Comparison of ENCODE assay signal across 18 cellular contexts in genomic region chr6:148265058-148265457, GRCh38.
DNase-seq lines count a peak whose midpoint lies in the region; ATAC-seq, FAIRE-seq and TF ChIP-seq lines count a peak whose summit lies in the region.
"Had no signal": no experiment of that assay in that cellular context is flagged by ENCODE, and none has a peak within 500 bp of the region (broad histone marks: within the 10 kb centered on the region; RNA-seq: fewer than 3 reads in every experiment).

No MANE protein-coding gene starts in this region.

- ATAC-seq in PC-3, result no peak
- no peak for ATAC-seq in HG02588 (IDR thresholded peaks at IDR 0.05; ENCODE audit: unreplicated experiment)
- ATAC-seq in stimulated activated effector memory CD8-positive, alpha-beta T cell treated with anti-CD3 and anti-CD28 coated beads, Interleukin-12 subunit alpha, Interleukin-12 subunit beta, amount 100 ng/mL, for 72 hours, result no peak
- ATAC-seq: GM12878, HepG2 had no signal

- H3K27ac Mint-ChIP-seq in stimulated activated effector memory CD8-positive, alpha-beta T cell treated with anti-CD3 and anti-CD28 coated beads, Interleukin-12 subunit alpha, Interleukin-12 subunit beta, amount 100 ng/mL, for 72 hours, result no peak overlapping the region
- H3K27ac Mint-ChIP-seq: HFFc6 had no signal

- H3K9me2 ChIP-seq in PC-3 (replicated peaks; ENCODE audit: low read length), result no peaks in the 10 kb centered on the region

- H3K4me1 Mint-ChIP-seq in stimulated activated effector memory CD8-positive, alpha-beta T cell treated with anti-CD3 and anti-CD28 coated beads, Interleukin-12 subunit alpha, Interleukin-12 subunit beta, amount 100 ng/mL, for 72 hours, result no peaks in the 10 kb centered on the region

- no peak overlapping the region for H3K4me3 Mint-ChIP-seq in stimulated activated effector memory CD8-positive, alpha-beta T cell treated with anti-CD3 and anti-CD28 coated beads, Interleukin-12 subunit alpha, Interleukin-12 subunit beta, amount 100 ng/mL, for 72 hours
- H3K4me3 Mint-ChIP-seq: HFFc6 had no signal

- H3K36me3 Mint-ChIP-seq in stimulated activated effector memory CD8-positive, alpha-beta T cell treated with anti-CD3 and anti-CD28 coated beads, Interleukin-12 subunit alpha, Interleukin-12 subunit beta, amount 100 ng/mL, for 72 hours, result no peaks in the 10 kb centered on the region

- H2AFZ ChIP-seq in PC-3 (ENCODE audit: low read length), result no peak overlapping the region

- no peaks in the 10 kb centered on the region for H3K79me2 ChIP-seq in PC-3 (ENCODE audit: low read length)

- H3K9me3 Mint-ChIP-seq in stimulated activated effector memory CD8-positive, alpha-beta T cell treated with anti-CD3 and anti-CD28 coated beads, Interleukin-12 subunit alpha, Interleukin-12 subunit beta, amount 100 ng/mL, for 72 hours, result no peaks in the 10 kb centered on the region
- H3K9me3 Mint-ChIP-seq: HFFc6 had no signal

- H3K4me2 ChIP-seq in PC-3 (ENCODE audit: low read length), result no peak overlapping the region

- H3K4me1 ChIP-seq in PC-3 (ENCODE audit: insufficient read depth, low read length) (peaks cover 45% of the 10 kb centered on the region), small intestine (ENCODE audit: control insufficient read depth in 2 of 2, insufficient read depth in 1 of 2, low read depth in 1 of 2, low read length in 1 of 2) (no peaks in the 10 kb centered on the region)

- H3F3A ChIP-seq in PC-3 (ENCODE audit: low read length, unreplicated experiment), result peaks cover 6% of the 10 kb centered on the region

- H3K36me3 ChIP-seq in PC-3 (ENCODE audit: low read depth, low read length) (no peaks in the 10 kb centered on the region), small intestine (ENCODE audit: control insufficient read depth in 2 of 2, insufficient read depth in 2 of 2, low read length in 2 of 2) (no peaks in the 10 kb centered on the region)

- no TSS peak for BruUV-seq in PC-3 (replicated peaks; lab: Mats Ljungman, UMichigan)

- POLR2A ChIA-PET in PC-3 (lab: Charles Lee; ENCODE audit: unreplicated experiment), result no interaction called here

- in situ Hi-C loops in G401 (cut with HindIII; ENCODE audit: low sequenced_read_pairs), result no loop called here

- CTCF ChIA-PET in PC-3 (lab: Charles Lee), result no interaction called here

- H3K9me3 ChIP-seq in PC-3 (ENCODE audit: low read length) (no peaks in the 10 kb centered on the region), small intestine (ENCODE audit: control insufficient read depth, low read depth) (no peaks in the 10 kb centered on the region)

- DNase-seq in ELF-1 (ENCODE audit: low read depth, low spot score), result peak; percentile 67
- DNase-seq in PC-3, result peak; percentile 63
- DNase-seq in islet precursor cell, result peak; percentile 85
- DNase-seq in small intestine, result peak; percentile 16
- no peak for DNase-seq in G401 (ENCODE audit: low spot score)
- no peak for DNase-seq in T-helper 2 cell
- no peak for DNase-seq in stimulated activated effector memory CD8-positive, alpha-beta T cell treated with anti-CD3 and anti-CD28 coated beads, Interleukin-12 subunit alpha, Interleukin-12 subunit beta, amount 100 ng/mL, for 72 hours (ENCODE audit: low spot score in 2 of 2)
- DNase-seq: C1 segment of cervical spinal cord, DMS53, HFFc6, Karpas-422, NCI-H1105 treated with DMSO at 0.1 percent for 48 hours, NCI-H774 had no signal

- H3K4me3 ChIP-seq in PC-3 (ENCODE audit: low read length) (no peak overlapping the region), small intestine (ENCODE audit: low read depth in 1 of 2, low read length in 2 of 2) (no peak overlapping the region)
- H3K4me3 ChIP-seq: GM12878 had no signal

- H3K27ac ChIP-seq in PC-3 (ENCODE audit: low read length), result no peak overlapping the region
- no peak overlapping the region for H3K27ac ChIP-seq in small intestine (ENCODE audit: low read depth in 1 of 2, low read length in 1 of 2)

- no peak overlapping the region for H3K9ac ChIP-seq in PC-3 (ENCODE audit: low read length)

- no peaks in the 10 kb centered on the region for H4K20me1 ChIP-seq in PC-3 (ENCODE audit: low read length)

- H3K27me3 ChIP-seq in PC-3 (ENCODE audit: low read length) (no peaks in the 10 kb centered on the region), small intestine (ENCODE audit: control insufficient read depth in 2 of 2, insufficient read depth in 2 of 2, low read length in 2 of 2) (no peaks in the 10 kb centered on the region)

- TF ChIP-seq CTCF in PC-3 (conservative IDR thresholded peaks at IDR 0.05; ENCODE audit: low read depth, low read length), result no peak

- 24 to 64% (median 36%) methylated on average over 2 of the region's 2 CpGs for WGBS in small intestine, 3 donors

- no peak for FAIRE-seq in small intestine (lab: Jason Lieb, UNC)
- FAIRE-seq: A204.1, GM12878, GM18507, HepG2 had no signal

- intact Hi-C loops in PC-3 (cut with micrococcal nuclease), result loop anchor here (5.0 kb wide), 2 partner anchors 42 to 197 kb away; no protein-coding TSS in a partner anchor

Comparison
In these comparisons a context has a peak if more than half of its experiments do, and no peak if none do; other contexts are left out.
1. DNase-seq: peak in ELF-1 (single experiment), PC-3 (single experiment), islet precursor cell (single experiment) and small intestine (single experiment); none in G401 (single experiment), T-helper 2 cell (0 of 5) and stimulated activated effector memory CD8-positive, alpha-beta T cell treated with anti-CD3 and anti-CD28 coated beads, Interleukin-12 subunit alpha, Interleukin-12 subunit beta, amount 100 ng/mL, for 72 hours (0 of 2).